1 cellular context compared by ENCODE assay signal in genomic region chr9:33750307-33750838, GRCh38.
TF ChIP-seq lines count a peak whose summit lies in the region.

No MANE protein-coding gene starts in this region.

TF ChIP-seq in HEK293, 187 proteins besides CTCF, POLR2A, EP300 and RAD21 (continued from another document):
- TF ChIP-seq PRDM2 (tag by site-specific recombination; IDR thresholded peaks at IDR 0.05; ENCODE audit: borderline replicate concordance) (no peak), ZNF571 (tag by site-specific recombination; IDR thresholded peaks at IDR 0.05) (no peak)
